ENCODE assay signal across 8 cellular contexts in genomic region chr7:38178004-38178694, GRCh38. TPM values are rescaled to one million over a fixed set of nuclear protein-coding genes. Genes with fewer than 3 reads are reported as not detected.
A peak's percentile ranks its signal among the peaks of the same experiment; 100 is the strongest.
DNase-seq lines count a peak whose midpoint lies in the region; ATAC-seq and TF ChIP-seq lines count a peak whose summit lies in the region.

STARD3NL (plus strand) TSS chr7:38178245; CDS start chr7:38207505, 29,260 bp downstream.

- H2AFZ ChIP-seq in fibroblast of lung (ENCODE audit: low read length): peak within 1 kb of the TSS; percentile 81

- H3K9me3 Mint-ChIP-seq in activated T-helper 17 cell treated with anti-CD3 and anti-CD28 coated beads, Interleukin-2, amount 50 U/mL, for 72 hours: no peaks in the 10 kb centered on the region
- H3K9me3 Mint-ChIP-seq in naive thymus-derived CD4-positive, alpha-beta T cell: peaks cover 0 to 2% (median 0%) of the 10 kb centered on the region in 11 donors
- H3K9me3 Mint-ChIP-seq in stimulated activated naive B cell treated with anti-CD40 and anti-IgM and Interleukin-4, amounts not matched to agents 10 μg/mL and 1 μg/mL and 100 μg/mL, for 72 hours: no peaks in the 10 kb centered on the region

- peaks cover 15% of the 10 kb centered on the region for H3K4me1 Mint-ChIP-seq in activated T-helper 17 cell treated with anti-CD3 and anti-CD28 coated beads, Interleukin-2, amount 50 U/mL, for 72 hours
- peaks cover 21 to 50% (median 45%) of the 10 kb centered on the region in 7 donors for H3K4me1 Mint-ChIP-seq in naive thymus-derived CD4-positive, alpha-beta T cell
- peaks cover 17 to 42% of the 10 kb centered on the region in 2 donors for H3K4me1 Mint-ChIP-seq in stimulated activated naive B cell treated with anti-CD40 and anti-IgM and Interleukin-4, amounts not matched to agents 10 μg/mL and 1 μg/mL and 100 μg/mL, for 72 hours

- TF ChIP-seq CTCF in LNCaP clone FGC (IDR thresholded peaks at IDR 0.05; ENCODE audit: control insufficient read depth, extremely low read depth, insufficient read depth) (no peak), RWPE1 (conservative IDR thresholded peaks at IDR 0.05; ENCODE audit: low read depth) (no peak), fibroblast of lung (conservative IDR thresholded peaks at IDR 0.05 in 1 of 2, IDR thresholded peaks at IDR 0.05 in 1 of 2; ENCODE audit: low read depth in 1 of 2, low read length in 2 of 2) (no peak)

- peaks cover 37% of the 10 kb centered on the region for H3K79me2 ChIP-seq in fibroblast of lung (ENCODE audit: control insufficient read depth, insufficient read depth, low read length)

- DNase-seq in EH (ENCODE audit: low read depth) (peak; percentile 100), GOT3 (lab: John Stamatoyannopoulos, UW) (peak; percentile 94), LNCaP clone FGC (ENCODE audit: low read depth) (peak; percentile 100), RWPE1 (ENCODE audit: low spot score) (peak; percentile 100), fibroblast of lung (ENCODE audit: low read depth in 2 of 2) (peak; percentile 100)
- DNase-seq in naive thymus-derived CD4-positive, alpha-beta T cell: peak; percentile 68 to 97 (median 88)
- peak; percentile 95 for DNase-seq in stimulated activated naive B cell treated with anti-CD40 and anti-IgM and Interleukin-4, amounts not matched to agents 10 μg/mL and 1 μg/mL and 100 μg/mL, for 72 hours

- peak within 1 kb of the TSS; percentile 78 for H3K27ac ChIP-seq in RWPE1
- H3K27ac ChIP-seq in fibroblast of lung (ENCODE audit: insufficient read depth, low read length): peak within 1 kb of the TSS; percentile 96
- peak within 1 kb of the TSS; percentile 84 for H3K27ac ChIP-seq in naive thymus-derived CD4-positive, alpha-beta T cell (ENCODE audit: low read depth, low read length)

- no peaks in the 10 kb centered on the region for H3K27me3 ChIP-seq in fibroblast of lung (ENCODE audit: control insufficient read depth, insufficient read depth, low read length)
- no peaks in the 10 kb centered on the region for H3K27me3 ChIP-seq in naive thymus-derived CD4-positive, alpha-beta T cell (ENCODE audit: control insufficient read depth in 2 of 2, insufficient read depth in 2 of 2, low read length in 2 of 2)

- H3K9ac ChIP-seq in fibroblast of lung (ENCODE audit: insufficient read depth, low read length): peak within 1 kb of the TSS; percentile 86

- H3K4me3 ChIP-seq in LNCaP clone FGC (ENCODE audit: low read depth, low read length) (peak within 1 kb of the TSS; percentile 85), fibroblast of lung (replicated peaks in 1 of 4; ENCODE audit: control extremely low read depth in 1 of 4, insufficient read depth in 1 of 4, low read depth in 3 of 4, low read length in 4 of 4) (peak within 1 kb of the TSS; percentile 92 to 96 (median 94))
- peak within 1 kb of the TSS; percentile 96 for H3K4me3 ChIP-seq in naive thymus-derived CD4-positive, alpha-beta T cell (ENCODE audit: low read length)

- H3K27ac Mint-ChIP-seq in activated T-helper 17 cell treated with anti-CD3 and anti-CD28 coated beads, Interleukin-2, amount 50 U/mL, for 72 hours: peak within 1 kb of the TSS; percentile 86
- peak within 1 kb of the TSS; percentile 66 to 98 (median 97) for H3K27ac Mint-ChIP-seq in naive thymus-derived CD4-positive, alpha-beta T cell
- peak within 1 kb of the TSS; percentile 98 for H3K27ac Mint-ChIP-seq in stimulated activated naive B cell treated with anti-CD40 and anti-IgM and Interleukin-4, amounts not matched to agents 10 μg/mL and 1 μg/mL and 100 μg/mL, for 72 hours

- no peaks in the 10 kb centered on the region for H3K36me3 Mint-ChIP-seq in activated T-helper 17 cell treated with anti-CD3 and anti-CD28 coated beads, Interleukin-2, amount 50 U/mL, for 72 hours (ENCODE audit: low read depth)
- H3K36me3 Mint-ChIP-seq in naive thymus-derived CD4-positive, alpha-beta T cell: peaks cover 0 to 2% (median 0%) of the 10 kb centered on the region in 5 donors
- H3K36me3 Mint-ChIP-seq in stimulated activated naive B cell treated with anti-CD40 and anti-IgM and Interleukin-4, amounts not matched to agents 10 μg/mL and 1 μg/mL and 100 μg/mL, for 72 hours: no peaks in the 10 kb centered on the region

- peak within 1 kb of the TSS; percentile 95 for H3K4me2 ChIP-seq in fibroblast of lung (ENCODE audit: extremely low read depth, insufficient read depth, low read length)

- H3K4me1 ChIP-seq in fibroblast of lung (ENCODE audit: control insufficient read depth, extremely low read depth, insufficient read depth, low read length): peaks cover 4% of the 10 kb centered on the region
- peaks cover 17 to 23% of the 10 kb centered on the region in 2 donors for H3K4me1 ChIP-seq in naive thymus-derived CD4-positive, alpha-beta T cell (ENCODE audit: control insufficient read depth in 2 of 2, insufficient read depth in 2 of 2, low read length in 2 of 2)

- no peaks in the 10 kb centered on the region for H3K36me3 ChIP-seq in fibroblast of lung (ENCODE audit: control insufficient read depth, insufficient read depth, low read length)
- H3K36me3 ChIP-seq in naive thymus-derived CD4-positive, alpha-beta T cell (ENCODE audit: control insufficient read depth in 2 of 3, insufficient read depth in 3 of 3, low read length in 3 of 3): no peaks in the 10 kb centered on the region

- H3K9me3 ChIP-seq in fibroblast of lung (ENCODE audit: control insufficient read depth, insufficient read depth, low read depth, low read length): no peaks in the 10 kb centered on the region
- H3K9me3 ChIP-seq in naive thymus-derived CD4-positive, alpha-beta T cell (ENCODE audit: control insufficient read depth in 2 of 3, low read length in 3 of 3): no peaks in the 10 kb centered on the region

- POLR2A ChIA-PET in RWPE1 (lab: Yijun Ruan, JAX; ENCODE audit: low non-redundant PET): no interaction called here
- POLR2A ChIA-PET in naive thymus-derived CD4-positive, alpha-beta T cell (lab: Charles Lee): interaction anchor here (0.7 to 1.2 kb wide), 3 partner anchors 10 to 38 kb away, joined by 3 to 4 read pairs (median 3); no protein-coding TSS in a partner anchor

- H4K20me1 ChIP-seq in fibroblast of lung (ENCODE audit: control insufficient read depth, extremely low read depth, insufficient read depth, low read length): no peaks in the 10 kb centered on the region

- peaks cover 12% of the 10 kb centered on the region for H3K27me3 Mint-ChIP-seq in activated T-helper 17 cell treated with anti-CD3 and anti-CD28 coated beads, Interleukin-2, amount 50 U/mL, for 72 hours
- peaks cover 3 to 14% (median 10%) of the 10 kb centered on the region in 5 donors for H3K27me3 Mint-ChIP-seq in naive thymus-derived CD4-positive, alpha-beta T cell
- H3K27me3 Mint-ChIP-seq in stimulated activated naive B cell treated with anti-CD40 and anti-IgM and Interleukin-4, amounts not matched to agents 10 μg/mL and 1 μg/mL and 100 μg/mL, for 72 hours: no peaks in the 10 kb centered on the region

- intact Hi-C loops in naive thymus-derived CD4-positive, alpha-beta T cell (cut with micrococcal nuclease): loop anchor here (1.0 to 10.0 kb wide), 12 partner anchors 37 to 1789 kb away; partner anchors contain the start of genes ANLN (in 1 of the 2), RALA (in 1 of the 2) and VPS41 (in 1 of the 2)

- CTCF ChIA-PET in RWPE1 (lab: Yijun Ruan, JAX): no interaction called here
- CTCF ChIA-PET in naive thymus-derived CD4-positive, alpha-beta T cell (lab: Charles Lee): interaction anchor here (1.0 to 1.2 kb wide), 3 partner anchors 37 to 190 kb away, joined by 3 to 4 read pairs (median 3); no protein-coding TSS in a partner anchor

- peak; percentile 99 for ATAC-seq in activated T-helper 17 cell treated with anti-CD3 and anti-CD28 coated beads, Interleukin-2, amount 50 U/mL, for 72 hours (replicated peaks)
- ATAC-seq in naive thymus-derived CD4-positive, alpha-beta T cell: peak; percentile 97
- ATAC-seq in stimulated activated naive B cell treated with anti-CD40 and anti-IgM and Interleukin-4, amounts not matched to agents 10 μg/mL and 1 μg/mL and 100 μg/mL, for 72 hours (replicated peaks): peak; percentile 98

- H3K4me3 Mint-ChIP-seq in activated T-helper 17 cell treated with anti-CD3 and anti-CD28 coated beads, Interleukin-2, amount 50 U/mL, for 72 hours: peak within 1 kb of the TSS; percentile 93
- peak within 1 kb of the TSS; percentile 94 to 100 (median 99) for H3K4me3 Mint-ChIP-seq in naive thymus-derived CD4-positive, alpha-beta T cell
- H3K4me3 Mint-ChIP-seq in stimulated activated naive B cell treated with anti-CD40 and anti-IgM and Interleukin-4, amounts not matched to agents 10 μg/mL and 1 μg/mL and 100 μg/mL, for 72 hours: peak within 1 kb of the TSS; percentile 89 to 98

RNA-seq across cellular contexts. Expression of gene STARD3NL, which starts in this region (rescaled TPM):
- total RNA-seq in activated T-helper 17 cell treated with anti-CD3 and anti-CD28 coated beads, Interleukin-2, amount 50 U/mL, for 72 hours: 10 to 100 TPM; 20.6 to 28.9 TPM
- 91.9 and 105 TPM in 2 replicates for total RNA-seq in fibroblast of lung
- 71.9 and 73.6 TPM in 2 replicates for polyA plus RNA-seq in fibroblast of lung
- polyA plus RNA-seq in fibroblast of lung (2012): 41.2 and 50.7 TPM in 2 replicates
- polyA minus RNA-seq in fibroblast of lung (ENCODE audit: low replicate concordance): 9.1 and 24.6 TPM in 2 replicates
- total RNA-seq in naive thymus-derived CD4-positive, alpha-beta T cell: 10 to 100 TPM in 4 of 5 experiments, 1 to 10 TPM in 1; 9.4 to 22.0 (median 12.2) TPM
- 10 to 100 TPM; 25.3 to 26.9 TPM for polyA plus RNA-seq in naive thymus-derived CD4-positive, alpha-beta T cell

Comparison
In these comparisons a context has a peak if more than half of its experiments do, and no peak if none do; other contexts are left out.
1. Peak in every context shown above with its lines: DNase-seq, ATAC-seq, H3K4me3 ChIP-seq and H3K27ac ChIP-seq.